In the genomic region with DNA sequence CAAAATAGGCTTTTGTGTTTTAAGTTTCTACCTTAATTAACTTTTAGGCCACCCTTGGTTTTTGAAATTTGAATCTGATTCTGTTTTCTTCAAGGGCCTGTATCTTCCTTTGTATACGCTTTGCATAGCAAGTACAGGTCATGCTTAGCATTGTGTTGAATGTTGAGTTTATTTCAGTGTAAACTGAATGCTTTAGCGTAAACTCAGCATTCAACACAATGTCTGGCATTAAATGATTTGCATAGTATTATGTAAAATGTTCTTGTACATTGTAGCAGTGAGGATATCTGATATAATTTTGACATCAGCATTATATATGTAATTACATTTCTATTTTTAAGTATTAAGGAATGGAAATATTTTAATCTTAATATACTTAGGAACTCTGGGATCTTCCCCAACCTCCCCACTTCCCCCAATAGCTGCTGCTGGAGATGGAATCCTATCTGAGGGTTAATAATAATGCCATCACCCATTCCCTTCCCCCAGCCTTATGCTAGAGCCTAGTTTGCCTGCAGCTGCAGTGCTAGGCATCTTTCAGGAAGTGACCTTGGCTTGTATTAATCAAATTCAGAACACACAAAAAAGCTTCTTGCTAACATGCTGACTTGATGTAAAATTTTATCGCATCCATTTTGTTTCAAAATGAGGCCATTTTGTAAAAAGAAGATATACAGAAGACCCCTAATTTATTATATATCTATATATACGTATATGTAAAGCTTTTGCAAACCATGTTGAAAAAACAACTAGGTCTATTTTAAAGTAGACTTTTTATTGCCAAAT, we compare ENCODE assay signal across 10 cellular contexts.
DNase-seq lines count a peak whose midpoint lies in the region; ATAC-seq lines count a peak whose summit lies in the region.
"Had no signal": no experiment of that assay in that cellular context is flagged by ENCODE, and none has a peak within 500 bp of the region (broad histone marks: within the 10 kb centered on the region; RNA-seq: fewer than 3 reads in every experiment).

No MANE protein-coding gene starts in this region.

- ATAC-seq in GM21515 (IDR thresholded peaks at IDR 0.05; ENCODE audit: unreplicated experiment), result no peak
- ATAC-seq in GM21447 (IDR thresholded peaks at IDR 0.05; ENCODE audit: unreplicated experiment), result no peak
- ATAC-seq in HG03469 (IDR thresholded peaks at IDR 0.05; ENCODE audit: unreplicated experiment), result no peak
- ATAC-seq: left lobe of liver had no signal

- peak; percentile 76 for DNase-seq in COLO668 (lab: John Stamatoyannopoulos, UW; ENCODE audit: unreplicated experiment)
- DNase-seq in Kasumi-1 (lab: John Stamatoyannopoulos, UW), result peak; percentile 7 to 9
- DNase-seq in SHP77 treated with DMSO at 0.1 percent for 48 hours (lab: John Stamatoyannopoulos, UW), result peak; percentile 87
- peak; percentile 12 for DNase-seq in iPS-NIHi7 (ENCODE audit: extremely low spot score)
- no peak for DNase-seq in AG08395 (ENCODE audit: low spot score)
- DNase-seq: activated naive CD8-positive, alpha-beta T cell treated with anti-CD3 and anti-CD28 coated beads, Interleukin-2, amount 10 ng/mL, durations not matched to agents 7 days and 5 days had no signal
